ENCODE assay signal across 8 cellular contexts in the genomic region with DNA sequence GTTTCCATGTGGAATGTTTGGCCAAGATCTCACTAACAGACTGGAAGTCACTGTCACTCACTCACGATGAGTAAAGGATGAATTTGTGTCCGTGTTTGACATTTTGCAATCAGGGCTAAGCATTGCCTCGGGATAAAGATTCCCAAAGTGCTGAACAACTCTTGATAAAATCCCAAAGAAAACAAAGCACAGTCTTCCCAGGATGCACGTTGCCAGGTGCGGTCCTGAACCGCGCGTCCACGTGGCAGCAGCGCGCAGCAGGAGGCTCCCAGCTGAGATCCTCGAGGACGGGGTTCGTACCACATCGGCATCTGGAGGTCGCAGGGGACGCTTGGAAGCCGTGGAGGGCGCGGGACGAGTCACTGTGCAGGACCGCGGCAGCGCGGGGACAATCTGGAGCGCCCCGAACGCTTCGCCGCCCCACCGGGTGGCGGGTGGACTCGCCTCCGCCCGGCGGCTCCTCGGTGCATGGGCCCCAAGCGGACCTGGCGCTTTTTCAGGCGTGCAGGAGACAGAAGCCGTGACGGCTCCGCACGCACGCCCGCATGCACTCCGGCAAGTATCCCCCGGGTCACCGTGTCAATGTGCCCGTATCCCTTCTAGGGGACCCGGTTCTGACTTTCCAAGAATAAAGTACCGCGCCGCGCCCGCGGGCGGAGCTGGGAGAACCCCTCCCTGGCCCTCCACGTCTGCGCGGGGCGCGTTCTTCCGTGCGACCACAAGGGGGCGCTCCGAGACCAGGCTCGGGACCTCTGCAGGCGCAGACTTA. TPM values are rescaled to one million over a fixed set of nuclear protein-coding genes. Genes with fewer than 3 reads are reported as not detected.
DNase-seq lines count a peak whose midpoint lies in the region; ATAC-seq and TF ChIP-seq lines count a peak whose summit lies in the region.

No MANE protein-coding gene starts in this region.

- H3K9me2 ChIP-seq in SK-N-SH, result no peaks in the 10 kb centered on the region

- no peak overlapping the region for H3K9ac ChIP-seq in SK-N-SH

- TF ChIP-seq EP300 in SK-N-SH (IDR thresholded peaks at IDR 0.05; ENCODE audit: borderline replicate concordance in 1 of 2, low read depth in 1 of 2, low read length in 1 of 2), result no peak

- POLR2A ChIA-PET in SK-N-SH (lab: Yijun Ruan, JAX), result interaction anchor here (1.9 kb wide), 1 partner anchor 74 kb away, joined by 6 read pairs; no protein-coding TSS in a partner anchor

- no peaks in the 10 kb centered on the region for H3K9me3 ChIP-seq in SK-N-SH

- H3K36me3 Mint-ChIP-seq in brain, result no peaks in the 10 kb centered on the region

- H2AFZ ChIP-seq in SK-N-SH (ENCODE audit: low read depth), result peak overlapping the region; percentile 87

- no peaks in the 10 kb centered on the region for H3K79me2 ChIP-seq in SK-N-SH (ENCODE audit: insufficient read depth)

- H3K4me3 Mint-ChIP-seq in brain, result peak overlapping the region; percentile 66 to 83 (median 80)

- peak overlapping the region; percentile 53 to 59 for H3K4me3 ChIP-seq in SK-N-SH (ENCODE audit: low read depth in 2 of 2, low read length in 1 of 2)

- H3K4me1 ChIP-seq in SK-N-SH (ENCODE audit: control insufficient read depth in 1 of 2, insufficient read depth in 2 of 2, low read depth in 1 of 2, low read length in 1 of 2), result peaks cover 5 to 35% of the 10 kb centered on the region in 2 experiments; a peak in 2 of 4 replicates

- H4K20me1 ChIP-seq in SK-N-SH (ENCODE audit: insufficient read depth), result no peaks in the 10 kb centered on the region

- H3K36me3 ChIP-seq in SK-N-SH (replicated peaks in 1 of 2; ENCODE audit: control insufficient read depth in 1 of 2, insufficient read depth in 2 of 2, low read length in 1 of 2), result no peaks in the 10 kb centered on the region

- H3K27me3 Mint-ChIP-seq in brain, result peaks cover 23% of the 10 kb centered on the region

- no peaks in the 10 kb centered on the region for H3K27me3 ChIP-seq in SK-N-SH (ENCODE audit: insufficient read depth)

- WGBS in SK-N-SH (ENCODE audit: low lambda C conversion rate), result 46% methylated on average over 8 of the region's 69 CpGs

- CTCF ChIA-PET in SK-N-SH (lab: Yijun Ruan, JAX), result interaction anchor here (0.6 to 18.8 kb wide), 49 partner anchors 8 to 672 kb away, joined by 3 to 326 read pairs (median 4); partner anchors contain the start of genes CPN2, GP5 and LSG1

- peaks cover 57% of the 10 kb centered on the region for H3K4me1 Mint-ChIP-seq in brain

- TF ChIP-seq RAD21 in SK-N-SH (IDR thresholded peaks at IDR 0.05; ENCODE audit: low read length), result peak; percentile 98

- peak overlapping the region; percentile 78; the same call in 1 of the 2 replicates for H3K4me2 ChIP-seq in SK-N-SH

- TF ChIP-seq CTCF in SK-N-SH (IDR thresholded peaks at IDR 0.05), result peak; percentile 95
- peak; percentile 99 to 100 for TF ChIP-seq CTCF in brain (conservative IDR thresholded peaks at IDR 0.05)

- H3K27ac ChIP-seq in SK-N-SH (ENCODE audit: low read depth in 2 of 2, low read length in 1 of 2), result no peak overlapping the region

- peaks cover 0 to 3% (median 0%) of the 10 kb centered on the region in 5 experiments for H3K9me3 Mint-ChIP-seq in brain

- ATAC-seq in GM18502 (IDR thresholded peaks at IDR 0.05; ENCODE audit: poor library complexity, unreplicated experiment) (peak; percentile 88), HG02970 (IDR thresholded peaks at IDR 0.05; ENCODE audit: low FRiP score, unreplicated experiment) (peak; percentile 74)

- H3F3A ChIP-seq in SK-N-SH (replicated peaks; ENCODE audit: insufficient read depth), result peaks cover 5% of the 10 kb centered on the region

- no peak overlapping the region for H3K27ac Mint-ChIP-seq in brain

- DNase-seq in SK-N-SH (peak; percentile 90), islet precursor cell (peak; percentile 94), COLO668 (lab: John Stamatoyannopoulos, UW; ENCODE audit: unreplicated experiment) (no peak), hippocampal formation (lab: John Stamatoyannopoulos, UW) (no peak)
- peak; percentile 72 to 87 for DNase-seq in stimulated activated CD4-positive, alpha-beta T cell treated with anti-CD3 and anti-CD28 coated beads, Interleukin-15, amount 100 ng/mL, for 48 hours (ENCODE audit: low read depth in 2 of 2)

TF ChIP-seq in SK-N-SH, 30 proteins besides CTCF, POLR2A, EP300 and RAD21:
- TF ChIP-seq TAF1 (IDR thresholded peaks at IDR 0.05; ENCODE audit: borderline replicate concordance, low read depth, low read length) (no peak), POLR2AphosphoS5 (IDR thresholded peaks at IDR 0.05; ENCODE audit: low read depth, low read length) (no peak), ELF1 (IDR thresholded peaks at IDR 0.05) (no peak), PBX3 (IDR thresholded peaks at IDR 0.05) (no peak), RXRA (IDR thresholded peaks at IDR 0.05; ENCODE audit: borderline replicate concordance, low read depth) (no peak), MXI1 (IDR thresholded peaks at IDR 0.05; ENCODE audit: low read depth, low read length) (peak; percentile 63), GABPA (IDR thresholded peaks at IDR 0.05; ENCODE audit: low read depth) (no peak), CHD2 (IDR thresholded peaks at IDR 0.05; ENCODE audit: low read length, partially characterized antibody) (peak; percentile 19), SMC3 (IDR thresholded peaks at IDR 0.05; ENCODE audit: low read depth, low read length) (peak; percentile 91), FOXM1 (IDR thresholded peaks at IDR 0.05; ENCODE audit: low read depth) (no peak), RFX5 (IDR thresholded peaks at IDR 0.05; ENCODE audit: low read length) (no peak), YY1 (IDR thresholded peaks at IDR 0.05; ENCODE audit: low read depth) (no peak), FOSL2 (IDR thresholded peaks at IDR 0.05; ENCODE audit: borderline replicate concordance, low read depth) (no peak), USF1 (IDR thresholded peaks at IDR 0.05; ENCODE audit: borderline replicate concordance, low read depth) (no peak), USF2 (IDR thresholded peaks at IDR 0.05; ENCODE audit: borderline replicate concordance, low read depth, low read length) (no peak), RCOR1 (IDR thresholded peaks at IDR 0.05; ENCODE audit: low read length) (peak; percentile 71), SIN3A (IDR thresholded peaks at IDR 0.05; ENCODE audit: borderline replicate concordance, low read depth, low read length) (no peak), NRF1 (IDR thresholded peaks at IDR 0.05; ENCODE audit: low read depth, low read length) (peak; percentile 47)
- TF ChIP-seq, protein P1, sequence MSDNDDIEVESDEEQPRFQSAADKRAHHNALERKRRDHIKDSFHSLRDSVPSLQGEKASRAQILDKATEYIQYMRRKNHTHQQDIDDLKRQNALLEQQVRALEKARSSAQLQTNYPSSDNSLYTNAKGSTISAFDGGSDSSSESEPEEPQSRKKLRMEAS (IDR thresholded peaks at IDR 0.05; ENCODE audit: low read depth), result peak; percentile 49; the same call in 1 of the 2 replicates
TF ChIP-seq in SK-N-SH: peak in this region for 6.

RNA-seq across cellular contexts. Expression of gene CPN2, which starts 17.7 kb away (rescaled TPM):
- polyA plus RNA-seq in SK-N-SH (2012; rRNA removed) (not detected in 2 replicates), brain (ENCODE audit: insufficient read depth, low read depth, low replicate concordance) (not detected)
- not detected in 2 replicates for polyA plus RNA-seq in SK-N-SH (2012; cell fraction: cytosol; rRNA removed)
- polyA plus RNA-seq in SK-N-SH (2012; cell fraction: nucleus; rRNA removed), result not detected in 2 replicates

RNA-seq across cellular contexts. Expression of gene LRRC15, which starts 36.1 kb away (rescaled TPM):
- 0.02 and 0.03 TPM in 2 replicates for polyA plus RNA-seq in SK-N-SH (2012; rRNA removed)
- polyA plus RNA-seq in SK-N-SH (2012; cell fraction: cytosol; rRNA removed), result 0.01 and 0.03 TPM in 2 replicates
- polyA plus RNA-seq in SK-N-SH (2012; cell fraction: nucleus; rRNA removed), result 0.04 and 0.05 TPM in 2 replicates
- not detected for polyA plus RNA-seq in brain (ENCODE audit: insufficient read depth, low read depth, low replicate concordance)

Comparison
In these comparisons a context has a peak if more than half of its experiments do, and no peak if none do; other contexts are left out.
1. DNase-seq: peak in SK-N-SH (single experiment), islet precursor cell (single experiment) and stimulated activated CD4-positive, alpha-beta T cell treated with anti-CD3 and anti-CD28 coated beads, Interleukin-15, amount 100 ng/mL, for 48 hours (2 of 2); none in COLO668 (single experiment) and hippocampal formation (0 of 2).